10 cellular contexts compared by ENCODE assay signal in the genomic region with DNA sequence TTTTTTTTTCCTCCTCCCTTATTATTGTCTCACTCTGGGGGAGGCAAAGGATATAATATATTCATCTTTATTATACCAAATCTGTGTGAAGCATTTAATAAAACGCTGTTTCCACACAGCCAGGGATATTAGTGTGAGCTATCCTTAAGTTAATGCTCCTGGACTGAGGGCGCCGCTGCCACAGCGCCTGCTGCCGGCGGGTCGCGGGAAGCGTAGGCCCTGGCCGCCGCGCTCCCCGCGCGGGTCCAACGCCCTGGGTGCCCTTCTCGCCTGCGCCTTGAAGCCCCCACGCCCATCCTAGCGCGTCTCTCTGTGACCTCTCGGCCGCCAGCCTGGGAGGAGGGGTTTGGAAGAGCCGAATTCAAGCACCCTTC. TPM values are rescaled to one million over a fixed set of nuclear protein-coding genes. Genes with fewer than 3 reads are reported as not detected.
DNase-seq lines count a peak whose midpoint lies in the region; ATAC-seq and TF ChIP-seq lines count a peak whose summit lies in the region.
"Had no signal": no experiment of that assay in that cellular context is flagged by ENCODE, and none has a peak within 500 bp of the region (broad histone marks: within the 10 kb centered on the region; RNA-seq: fewer than 3 reads in every experiment).

No MANE protein-coding gene starts in this region.

- DNase-seq in DMS53 (lab: John Stamatoyannopoulos, UW) (peak; percentile 60), DMS53 treated with DMSO at 0.1 percent for 48 hours (lab: John Stamatoyannopoulos, UW; ENCODE audit: unreplicated experiment) (no peak), foreskin keratinocyte (no peak), retinal pigment epithelial cell (ENCODE audit: low read depth) (no peak), substantia nigra (lab: John Stamatoyannopoulos, UW) (no peak), GM19238 (ENCODE audit: insufficient read length, low spot score) (no peak)
- DNase-seq in activated CD4-positive, CD25-positive, alpha-beta regulatory T cell treated with anti-CD3 and anti-CD28 coated beads, Interleukin-2, amount 50 U/mL, for 72 hours: peak; percentile 39

- no peaks in the 10 kb centered on the region for H3K4me1 ChIP-seq in foreskin keratinocyte

- H3K4me3 ChIP-seq in retinal pigment epithelial cell (ENCODE audit: low read length): no peak overlapping the region

- H3K27ac ChIP-seq in foreskin keratinocyte (no peak overlapping the region), substantia nigra (ENCODE audit: low read depth, low read length, poor library complexity, severe bottlenecking) (no peak overlapping the region)
- H3K27ac ChIP-seq: 22Rv1 had no signal

- TF ChIP-seq CTCF in foreskin keratinocyte (conservative IDR thresholded peaks at IDR 0.05) (peak; percentile 72), retinal pigment epithelial cell (conservative IDR thresholded peaks at IDR 0.05; ENCODE audit: low read depth, low read length) (peak; percentile 81)

- H3K27me3 ChIP-seq in foreskin keratinocyte: peaks cover 94% of the 10 kb centered on the region

- peak; percentile 53 for ATAC-seq in foreskin keratinocyte
- ATAC-seq in HG02938 (IDR thresholded peaks at IDR 0.05; ENCODE audit: unreplicated experiment): no peak

RNA-seq across cellular contexts. Expression of a gene that starts 9.5 kb away (rescaled TPM):
- total RNA-seq in foreskin keratinocyte: not detected in 2 replicates
- not detected in 2 replicates for polyA plus RNA-seq in foreskin keratinocyte
- total RNA-seq: mucosa of gallbladder had no signal

Comparison
In these comparisons a context has a peak if more than half of its experiments do, and no peak if none do; other contexts are left out.
1. DNase-seq: peak in DMS53 (single experiment) and activated CD4-positive, CD25-positive, alpha-beta regulatory T cell treated with anti-CD3 and anti-CD28 coated beads, Interleukin-2, amount 50 U/mL, for 72 hours (single experiment); none in DMS53 treated with DMSO at 0.1 percent for 48 hours (single experiment), foreskin keratinocyte (0 of 2), retinal pigment epithelial cell (single experiment), substantia nigra (0 of 49) and GM19238 (single experiment).